In genomic region chr2:232633413-232634318, GRCh38 we compare ENCODE assay signal across 8 cellular contexts. TPM values are rescaled to one million over a fixed set of nuclear protein-coding genes. Genes with fewer than 3 reads are reported as not detected.
A peak's percentile ranks its signal among the peaks of the same experiment; 100 is the strongest.
DNase-seq lines count a peak whose midpoint lies in the region; ATAC-seq and TF ChIP-seq lines count a peak whose summit lies in the region.

EFHD1 (plus strand) TSS chr2:232633604; CDS start chr2:232633705, 101 bp downstream.

- peaks cover 0 to 12% of the 10 kb centered on the region in 2 donors for H3K27me3 ChIP-seq in body of pancreas

- peak within 1 kb of the TSS in 1 of 2 donors; percentile 20 for H3K4me3 ChIP-seq in body of pancreas
- H3K4me3 ChIP-seq in iPS-11a (ENCODE audit: low read depth, low read length): peak within 1 kb of the TSS; percentile 48

- WGBS in body of pancreas, 2 donors: 2 to 8% methylated on average over 8 to 90 of the region's 101 CpGs

- TF ChIP-seq POLR2A in body of pancreas (IDR thresholded peaks at IDR 0.05): no peak

- no peaks in the 10 kb centered on the region for H3K9me3 ChIP-seq in body of pancreas

- TF ChIP-seq CTCF in body of pancreas (IDR thresholded peaks at IDR 0.05): no peak

- DNase-seq in CD1c-positive myeloid dendritic cell (ENCODE audit: extremely low spot score) (peak; percentile 24), HuH-7 (ENCODE audit: low spot score) (peak; percentile 73), T-helper 9 cell (peak; percentile 20), body of pancreas (peak; percentile 54 to 71 (median 63)), retina (peak; percentile 88)

- ATAC-seq in body of pancreas: peak; percentile 72
- ATAC-seq in GM18873 (IDR thresholded peaks at IDR 0.05; ENCODE audit: low FRiP score, unreplicated experiment): no peak
- ATAC-seq in HG02798 (IDR thresholded peaks at IDR 0.05; ENCODE audit: poor library complexity, unreplicated experiment): no peak

- peaks cover 24% of the 10 kb centered on the region for H3K4me1 ChIP-seq in body of pancreas

- intact Hi-C loops in body of pancreas (cut with DNase I): no loop called here

- H3K27ac ChIP-seq in body of pancreas: peak within 1 kb of the TSS in 1 of 4 donors; percentile 33

- no peaks in the 10 kb centered on the region for H3K36me3 ChIP-seq in body of pancreas (replicated peaks in 1 of 2; ENCODE audit: insufficient read depth in 1 of 2, low read depth in 2 of 2)

RNA-seq across cellular contexts. Expression of gene EFHD1, which starts in this region (rescaled TPM):
- total RNA-seq in body of pancreas: 1 to 10 TPM; 4.0 to 4.4 TPM

Comparison
In these comparisons a context has a peak if more than half of its experiments do, and no peak if none do; other contexts are left out.
1. DNase-seq: peak in every context shown above with its lines; median percentile 88 in retina; 73 in HuH-7; 63 in body of pancreas; 24 in CD1c-positive myeloid dendritic cell; 20 in T-helper 9 cell.